In the genomic region with DNA sequence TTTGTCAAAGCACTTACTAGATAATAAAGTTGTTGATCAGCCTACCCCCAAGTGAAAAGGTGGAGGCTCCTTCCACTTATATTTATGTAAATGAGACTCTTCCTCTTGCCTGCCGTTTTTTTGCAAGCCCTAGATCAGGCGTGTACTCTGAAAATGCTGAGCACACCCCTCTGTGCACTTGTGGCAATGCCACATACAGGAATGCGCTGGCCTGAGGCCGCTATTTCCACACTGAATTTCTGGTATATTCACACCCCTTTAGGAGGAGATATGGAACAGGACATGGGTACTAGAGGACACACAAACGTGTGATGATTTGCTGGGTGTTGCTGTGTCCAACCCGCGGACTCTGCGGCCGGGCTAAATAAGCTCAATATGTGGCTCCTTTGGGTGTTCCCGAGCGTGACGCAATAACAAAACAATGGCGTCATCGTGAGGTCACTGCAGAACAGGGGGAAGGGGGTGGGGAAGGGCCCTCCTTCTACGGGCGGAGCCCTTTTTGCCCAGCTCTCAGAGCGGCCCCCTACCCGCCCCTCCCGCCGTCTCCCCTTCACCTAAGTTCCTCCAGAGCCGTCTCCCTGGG, we compare ENCODE assay signal across 1 cellular context.
TF ChIP-seq lines count a peak whose summit lies in the region.

No MANE protein-coding gene starts in this region.

TF ChIP-seq in HepG2, 621 proteins besides CTCF, POLR2A, EP300 and RAD21 (continued from another document and continues in another):
- TF ChIP-seq, protein P1, sequence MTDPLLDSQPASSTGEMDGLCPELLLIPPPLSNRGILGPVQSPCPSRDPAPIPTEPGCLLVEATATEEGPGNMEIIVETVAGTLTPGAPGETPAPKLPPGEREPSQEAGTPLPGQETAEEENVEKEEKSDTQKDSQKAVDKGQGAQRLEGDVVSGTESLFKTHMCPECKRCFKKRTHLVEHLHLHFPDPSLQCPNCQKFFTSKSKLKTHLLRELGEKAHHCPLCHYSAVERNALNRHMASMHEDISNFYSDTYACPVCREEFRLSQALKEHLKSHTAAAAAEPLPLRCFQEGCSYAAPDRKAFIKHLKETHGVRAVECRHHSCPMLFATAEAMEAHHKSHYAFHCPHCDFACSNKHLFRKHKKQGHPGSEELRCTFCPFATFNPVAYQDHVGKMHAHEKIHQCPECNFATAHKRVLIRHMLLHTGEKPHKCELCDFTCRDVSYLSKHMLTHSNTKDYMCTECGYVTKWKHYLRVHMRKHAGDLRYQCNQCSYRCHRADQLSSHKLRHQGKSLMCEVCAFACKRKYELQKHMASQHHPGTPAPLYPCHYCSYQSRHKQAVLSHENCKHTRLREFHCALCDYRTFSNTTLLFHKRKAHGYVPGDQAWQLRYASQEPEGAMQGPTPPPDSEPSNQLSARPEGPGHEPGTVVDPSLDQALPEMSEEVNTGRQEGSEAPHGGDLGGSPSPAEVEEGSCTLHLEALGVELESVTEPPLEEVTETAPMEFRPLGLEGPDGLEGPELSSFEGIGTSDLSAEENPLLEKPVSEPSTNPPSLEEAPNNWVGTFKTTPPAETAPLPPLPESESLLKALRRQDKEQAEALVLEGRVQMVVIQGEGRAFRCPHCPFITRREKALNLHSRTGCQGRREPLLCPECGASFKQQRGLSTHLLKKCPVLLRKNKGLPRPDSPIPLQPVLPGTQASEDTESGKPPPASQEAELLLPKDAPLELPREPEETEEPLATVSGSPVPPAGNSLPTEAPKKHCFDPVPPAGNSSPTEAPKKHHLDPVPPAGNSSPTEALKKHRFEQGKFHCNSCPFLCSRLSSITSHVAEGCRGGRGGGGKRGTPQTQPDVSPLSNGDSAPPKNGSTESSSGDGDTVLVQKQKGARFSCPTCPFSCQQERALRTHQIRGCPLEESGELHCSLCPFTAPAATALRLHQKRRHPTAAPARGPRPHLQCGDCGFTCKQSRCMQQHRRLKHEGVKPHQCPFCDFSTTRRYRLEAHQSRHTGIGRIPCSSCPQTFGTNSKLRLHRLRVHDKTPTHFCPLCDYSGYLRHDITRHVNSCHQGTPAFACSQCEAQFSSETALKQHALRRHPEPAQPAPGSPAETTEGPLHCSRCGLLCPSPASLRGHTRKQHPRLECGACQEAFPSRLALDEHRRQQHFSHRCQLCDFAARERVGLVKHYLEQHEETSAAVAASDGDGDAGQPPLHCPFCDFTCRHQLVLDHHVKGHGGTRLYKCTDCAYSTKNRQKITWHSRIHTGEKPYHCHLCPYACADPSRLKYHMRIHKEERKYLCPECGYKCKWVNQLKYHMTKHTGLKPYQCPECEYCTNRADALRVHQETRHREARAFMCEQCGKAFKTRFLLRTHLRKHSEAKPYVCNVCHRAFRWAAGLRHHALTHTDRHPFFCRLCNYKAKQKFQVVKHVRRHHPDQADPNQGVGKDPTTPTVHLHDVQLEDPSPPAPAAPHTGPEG (CRISPR knock-in tag; IDR thresholded peaks at IDR 0.05): 0 out of 2 replicates have a peak, but pooled peaks have one; percentile 32
- TF ChIP-seq, protein P2, sequence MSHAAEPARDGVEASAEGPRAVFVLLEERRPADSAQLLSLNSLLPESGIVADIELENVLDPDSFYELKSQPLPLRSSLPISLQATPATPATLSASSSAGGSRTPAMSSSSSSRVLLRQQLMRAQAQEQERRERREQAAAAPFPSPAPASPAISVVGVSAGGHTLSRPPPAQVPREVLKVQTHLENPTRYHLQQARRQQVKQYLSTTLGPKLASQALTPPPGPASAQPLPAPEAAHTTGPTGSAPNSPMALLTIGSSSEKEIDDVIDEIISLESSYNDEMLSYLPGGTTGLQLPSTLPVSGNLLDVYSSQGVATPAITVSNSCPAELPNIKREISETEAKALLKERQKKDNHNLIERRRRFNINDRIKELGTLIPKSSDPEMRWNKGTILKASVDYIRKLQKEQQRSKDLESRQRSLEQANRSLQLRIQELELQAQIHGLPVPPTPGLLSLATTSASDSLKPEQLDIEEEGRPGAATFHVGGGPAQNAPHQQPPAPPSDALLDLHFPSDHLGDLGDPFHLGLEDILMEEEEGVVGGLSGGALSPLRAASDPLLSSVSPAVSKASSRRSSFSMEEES (CRISPR knock-in tag; IDR thresholded peaks at IDR 0.05): no peak
- TF ChIP-seq, protein P3, sequence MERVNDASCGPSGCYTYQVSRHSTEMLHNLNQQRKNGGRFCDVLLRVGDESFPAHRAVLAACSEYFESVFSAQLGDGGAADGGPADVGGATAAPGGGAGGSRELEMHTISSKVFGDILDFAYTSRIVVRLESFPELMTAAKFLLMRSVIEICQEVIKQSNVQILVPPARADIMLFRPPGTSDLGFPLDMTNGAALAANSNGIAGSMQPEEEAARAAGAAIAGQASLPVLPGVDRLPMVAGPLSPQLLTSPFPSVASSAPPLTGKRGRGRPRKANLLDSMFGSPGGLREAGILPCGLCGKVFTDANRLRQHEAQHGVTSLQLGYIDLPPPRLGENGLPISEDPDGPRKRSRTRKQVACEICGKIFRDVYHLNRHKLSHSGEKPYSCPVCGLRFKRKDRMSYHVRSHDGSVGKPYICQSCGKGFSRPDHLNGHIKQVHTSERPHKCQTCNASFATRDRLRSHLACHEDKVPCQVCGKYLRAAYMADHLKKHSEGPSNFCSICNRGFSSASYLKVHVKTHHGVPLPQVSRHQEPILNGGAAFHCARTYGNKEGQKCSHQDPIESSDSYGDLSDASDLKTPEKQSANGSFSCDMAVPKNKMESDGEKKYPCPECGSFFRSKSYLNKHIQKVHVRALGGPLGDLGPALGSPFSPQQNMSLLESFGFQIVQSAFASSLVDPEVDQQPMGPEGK (CRISPR knock-in tag; IDR thresholded peaks at IDR 0.05): no peak
- TF ChIP-seq PAF1 (CRISPR knock-in tag; IDR thresholded peaks at IDR 0.05): no peak
- no peak for TF ChIP-seq SMARCC2 (IDR thresholded peaks at IDR 0.05)
- no peak for TF ChIP-seq ZMAT3 (CRISPR knock-in tag; conservative IDR thresholded peaks at IDR 0.05)
- TF ChIP-seq KDM1A (CRISPR knock-in tag; IDR thresholded peaks at IDR 0.05): 0 out of 2 replicates have a peak, but pooled peaks have one; percentile 25
- no peak for TF ChIP-seq ZNF678 (CRISPR knock-in tag; IDR thresholded peaks at IDR 0.05)
- no peak for TF ChIP-seq ZFP36L2 (CRISPR knock-in tag; IDR thresholded peaks at IDR 0.05)
- TF ChIP-seq IKZF4 (CRISPR knock-in tag; IDR thresholded peaks at IDR 0.05; ENCODE audit: borderline replicate concordance, low read depth, not compliant biosample characterization): no peak
- TF ChIP-seq ZNF10 (CRISPR knock-in tag; IDR thresholded peaks at IDR 0.05; ENCODE audit: borderline replicate concordance, low read depth): no peak
- TF ChIP-seq, protein P4, sequence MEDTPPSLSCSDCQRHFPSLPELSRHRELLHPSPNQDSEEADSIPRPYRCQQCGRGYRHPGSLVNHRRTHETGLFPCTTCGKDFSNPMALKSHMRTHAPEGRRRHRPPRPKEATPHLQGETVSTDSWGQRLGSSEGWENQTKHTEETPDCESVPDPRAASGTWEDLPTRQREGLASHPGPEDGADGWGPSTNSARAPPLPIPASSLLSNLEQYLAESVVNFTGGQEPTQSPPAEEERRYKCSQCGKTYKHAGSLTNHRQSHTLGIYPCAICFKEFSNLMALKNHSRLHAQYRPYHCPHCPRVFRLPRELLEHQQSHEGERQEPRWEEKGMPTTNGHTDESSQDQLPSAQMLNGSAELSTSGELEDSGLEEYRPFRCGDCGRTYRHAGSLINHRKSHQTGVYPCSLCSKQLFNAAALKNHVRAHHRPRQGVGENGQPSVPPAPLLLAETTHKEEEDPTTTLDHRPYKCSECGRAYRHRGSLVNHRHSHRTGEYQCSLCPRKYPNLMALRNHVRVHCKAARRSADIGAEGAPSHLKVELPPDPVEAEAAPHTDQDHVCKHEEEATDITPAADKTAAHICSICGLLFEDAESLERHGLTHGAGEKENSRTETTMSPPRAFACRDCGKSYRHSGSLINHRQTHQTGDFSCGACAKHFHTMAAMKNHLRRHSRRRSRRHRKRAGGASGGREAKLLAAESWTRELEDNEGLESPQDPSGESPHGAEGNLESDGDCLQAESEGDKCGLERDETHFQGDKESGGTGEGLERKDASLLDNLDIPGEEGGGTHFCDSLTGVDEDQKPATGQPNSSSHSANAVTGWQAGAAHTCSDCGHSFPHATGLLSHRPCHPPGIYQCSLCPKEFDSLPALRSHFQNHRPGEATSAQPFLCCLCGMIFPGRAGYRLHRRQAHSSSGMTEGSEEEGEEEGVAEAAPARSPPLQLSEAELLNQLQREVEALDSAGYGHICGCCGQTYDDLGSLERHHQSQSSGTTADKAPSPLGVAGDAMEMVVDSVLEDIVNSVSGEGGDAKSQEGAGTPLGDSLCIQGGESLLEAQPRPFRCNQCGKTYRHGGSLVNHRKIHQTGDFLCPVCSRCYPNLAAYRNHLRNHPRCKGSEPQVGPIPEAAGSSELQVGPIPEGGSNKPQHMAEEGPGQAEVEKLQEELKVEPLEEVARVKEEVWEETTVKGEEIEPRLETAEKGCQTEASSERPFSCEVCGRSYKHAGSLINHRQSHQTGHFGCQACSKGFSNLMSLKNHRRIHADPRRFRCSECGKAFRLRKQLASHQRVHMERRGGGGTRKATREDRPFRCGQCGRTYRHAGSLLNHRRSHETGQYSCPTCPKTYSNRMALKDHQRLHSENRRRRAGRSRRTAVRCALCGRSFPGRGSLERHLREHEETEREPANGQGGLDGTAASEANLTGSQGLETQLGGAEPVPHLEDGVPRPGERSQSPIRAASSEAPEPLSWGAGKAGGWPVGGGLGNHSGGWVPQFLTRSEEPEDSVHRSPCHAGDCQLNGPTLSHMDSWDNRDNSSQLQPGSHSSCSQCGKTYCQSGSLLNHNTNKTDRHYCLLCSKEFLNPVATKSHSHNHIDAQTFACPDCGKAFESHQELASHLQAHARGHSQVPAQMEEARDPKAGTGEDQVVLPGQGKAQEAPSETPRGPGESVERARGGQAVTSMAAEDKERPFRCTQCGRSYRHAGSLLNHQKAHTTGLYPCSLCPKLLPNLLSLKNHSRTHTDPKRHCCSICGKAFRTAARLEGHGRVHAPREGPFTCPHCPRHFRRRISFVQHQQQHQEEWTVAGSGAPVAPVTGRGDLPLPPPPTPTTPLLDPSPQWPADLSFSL (CRISPR knock-in tag; IDR thresholded peaks at IDR 0.05): no peak
- no peak for TF ChIP-seq MYC (CRISPR knock-in tag; IDR thresholded peaks at IDR 0.05; ENCODE audit: borderline replicate concordance)
- peak; percentile 41; the same call in 1 of the 2 replicates for TF ChIP-seq ZNF746 (CRISPR knock-in tag; IDR thresholded peaks at IDR 0.05)
- TF ChIP-seq MAF1 (CRISPR knock-in tag; IDR thresholded peaks at IDR 0.05; ENCODE audit: borderline replicate concordance): no peak
- TF ChIP-seq, protein P5, sequence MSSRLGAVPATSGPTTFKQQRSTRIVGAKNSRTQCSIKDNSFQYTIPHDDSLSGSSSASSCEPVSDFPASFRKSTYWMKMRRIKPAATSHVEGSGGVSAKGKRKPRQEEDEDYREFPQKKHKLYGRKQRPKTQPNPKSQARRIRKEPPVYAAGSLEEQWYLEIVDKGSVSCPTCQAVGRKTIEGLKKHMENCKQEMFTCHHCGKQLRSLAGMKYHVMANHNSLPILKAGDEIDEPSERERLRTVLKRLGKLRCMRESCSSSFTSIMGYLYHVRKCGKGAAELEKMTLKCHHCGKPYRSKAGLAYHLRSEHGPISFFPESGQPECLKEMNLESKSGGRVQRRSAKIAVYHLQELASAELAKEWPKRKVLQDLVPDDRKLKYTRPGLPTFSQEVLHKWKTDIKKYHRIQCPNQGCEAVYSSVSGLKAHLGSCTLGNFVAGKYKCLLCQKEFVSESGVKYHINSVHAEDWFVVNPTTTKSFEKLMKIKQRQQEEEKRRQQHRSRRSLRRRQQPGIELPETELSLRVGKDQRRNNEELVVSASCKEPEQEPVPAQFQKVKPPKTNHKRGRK (CRISPR knock-in tag; IDR thresholded peaks at IDR 0.05): no peak
- TF ChIP-seq, protein P6, sequence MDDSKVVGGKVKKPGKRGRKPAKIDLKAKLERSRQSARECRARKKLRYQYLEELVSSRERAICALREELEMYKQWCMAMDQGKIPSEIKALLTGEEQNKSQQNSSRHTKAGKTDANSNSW (CRISPR knock-in tag; IDR thresholded peaks at IDR 0.05; ENCODE audit: borderline replicate concordance): no peak
- TF ChIP-seq FOSL2 (CRISPR knock-in tag; IDR thresholded peaks at IDR 0.05): peak; percentile 16; the same call in 1 of the 2 replicates
- TF ChIP-seq ZBTB7B (CRISPR knock-in tag; IDR thresholded peaks at IDR 0.05): no peak
- TF ChIP-seq PTBP1 (IDR thresholded peaks at IDR 0.05; ENCODE audit: low read depth, low read length, poor library complexity, severe bottlenecking): no peak
- no peak for TF ChIP-seq NFE2L1 (CRISPR knock-in tag; IDR thresholded peaks at IDR 0.05; ENCODE audit: borderline replicate concordance)
- TF ChIP-seq RCOR2 (CRISPR knock-in tag; IDR thresholded peaks at IDR 0.05): peak; percentile 12; the same call in 1 of the 2 replicates
- no peak for TF ChIP-seq ZNF530 (CRISPR knock-in tag; IDR thresholded peaks at IDR 0.05; ENCODE audit: low read depth)
- TF ChIP-seq HNF4A (CRISPR knock-in tag; IDR thresholded peaks at IDR 0.05): no peak
- no peak for TF ChIP-seq HCFC1 (IDR thresholded peaks at IDR 0.05; ENCODE audit: low read depth, low read length)
- TF ChIP-seq PLRG1 (conservative IDR thresholded peaks at IDR 0.05): no peak
- TF ChIP-seq, protein P7, sequence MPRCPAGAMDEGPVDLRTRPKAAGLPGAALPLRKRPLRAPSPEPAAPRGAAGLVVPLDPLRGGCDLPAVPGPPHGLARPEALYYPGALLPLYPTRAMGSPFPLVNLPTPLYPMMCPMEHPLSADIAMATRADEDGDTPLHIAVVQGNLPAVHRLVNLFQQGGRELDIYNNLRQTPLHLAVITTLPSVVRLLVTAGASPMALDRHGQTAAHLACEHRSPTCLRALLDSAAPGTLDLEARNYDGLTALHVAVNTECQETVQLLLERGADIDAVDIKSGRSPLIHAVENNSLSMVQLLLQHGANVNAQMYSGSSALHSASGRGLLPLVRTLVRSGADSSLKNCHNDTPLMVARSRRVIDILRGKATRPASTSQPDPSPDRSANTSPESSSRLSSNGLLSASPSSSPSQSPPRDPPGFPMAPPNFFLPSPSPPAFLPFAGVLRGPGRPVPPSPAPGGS (CRISPR knock-in tag; IDR thresholded peaks at IDR 0.05): no peak
- no peak for TF ChIP-seq TCF7 (IDR thresholded peaks at IDR 0.05; ENCODE audit: low read depth)
